ENCODE assay signal across 1 cellular context in genomic region chr6:31559958-31560696, GRCh38.
TF ChIP-seq lines count a peak whose summit lies in the region.

No MANE protein-coding gene starts in this region.

TF ChIP-seq in K562, 482 proteins besides CTCF, POLR2A, EP300 and RAD21 (continued from another document and continues in another):
- TF ChIP-seq ZBTB11 (CRISPR knock-in tag; IDR thresholded peaks at IDR 0.05) (no peak), ZNF507 (tag; conservative IDR thresholded peaks at IDR 0.05) (no peak), CBFB (CRISPR knock-in tag; IDR thresholded peaks at IDR 0.05) (no peak), MBD1 (CRISPR knock-in tag; IDR thresholded peaks at IDR 0.05) (no peak), ZNF764 (CRISPR knock-in tag; IDR thresholded peaks at IDR 0.05; ENCODE audit: low read depth) (no peak), NEUROD1 (IDR thresholded peaks at IDR 0.05; ENCODE audit: borderline replicate concordance, low read depth, low read length, partially characterized antibody) (peak; percentile 63), IRF2 (CRISPR knock-in tag; IDR thresholded peaks at IDR 0.05) (no peak), FOS (IDR thresholded peaks at IDR 0.05; ENCODE audit: extremely low read depth, insufficient read length) (no peak), ZFP30 (CRISPR knock-in tag; IDR thresholded peaks at IDR 0.05; ENCODE audit: borderline replicate concordance) (no peak), POLR2AphosphoS5 (IDR thresholded peaks at IDR 0.05; ENCODE audit: control insufficient read depth, insufficient read depth, low read depth, low read length) (peak; percentile 51), ZNF695 (CRISPR knock-in tag; IDR thresholded peaks at IDR 0.05) (no peak), GTF2F1 (IDR thresholded peaks at IDR 0.05; ENCODE audit: low read depth, low read length) (no peak), POLR2AphosphoS2 (IDR thresholded peaks at IDR 0.05; ENCODE audit: low read length) (peak; percentile 68; the same call in 1 of the 2 replicates), THRB (CRISPR knock-in tag; conservative IDR thresholded peaks at IDR 0.05) (no peak), MIER1 (IDR thresholded peaks at IDR 0.05; ENCODE audit: low read depth) (no peak), TCF3 (CRISPR knock-in tag; IDR thresholded peaks at IDR 0.05) (peak; percentile 55), CTBP1 (IDR thresholded peaks at IDR 0.05; ENCODE audit: borderline replicate concordance) (no peak), ZKSCAN1 (IDR thresholded peaks at IDR 0.05; ENCODE audit: low read depth, low read length) (no peak), PREB (CRISPR knock-in tag; IDR thresholded peaks at IDR 0.05) (no peak), KLF13 (tag; IDR thresholded peaks at IDR 0.05; ENCODE audit: borderline replicate concordance, low read depth) (no peak), CHAMP1 (IDR thresholded peaks at IDR 0.05) (no peak), CREBBP (IDR thresholded peaks at IDR 0.05; ENCODE audit: low read depth, low read length) (no peak), PRDM10 (IDR thresholded peaks at IDR 0.05; ENCODE audit: partially characterized antibody) (no peak), ZNF217 (CRISPR knock-in tag; IDR thresholded peaks at IDR 0.05) (no peak), PURB (CRISPR knock-in tag; IDR thresholded peaks at IDR 0.05; ENCODE audit: low read depth) (no peak), ZNF277 (CRISPR knock-in tag; IDR thresholded peaks at IDR 0.05; ENCODE audit: borderline replicate concordance) (no peak), NCOA1 (IDR thresholded peaks at IDR 0.05; ENCODE audit: low read depth) (no peak), ZSCAN32 (CRISPR knock-in tag; IDR thresholded peaks at IDR 0.05) (no peak), SRSF1 (IDR thresholded peaks at IDR 0.05; ENCODE audit: low read depth, low read length) (no peak), ZNF511 (CRISPR knock-in tag; IDR thresholded peaks at IDR 0.05) (no peak), ZNF589 (CRISPR knock-in tag; IDR thresholded peaks at IDR 0.05; ENCODE audit: low read depth) (peak; percentile 52; the same call in 1 of the 2 replicates), TRIM24 (IDR thresholded peaks at IDR 0.05) (0 out of 4 replicates have a peak, but pooled peaks have one; percentile 21 to 42), DNMT1 (IDR thresholded peaks at IDR 0.05) (no peak), JUN (IDR thresholded peaks at IDR 0.05; ENCODE audit: borderline replicate concordance, low read depth, low read length) (peak; percentile 86), JUN (CRISPR knock-in tag; IDR thresholded peaks at IDR 0.05; ENCODE audit: borderline replicate concordance) (no peak), ZFPM2 (CRISPR knock-in tag; IDR thresholded peaks at IDR 0.05) (no peak), EP400 (IDR thresholded peaks at IDR 0.05) (peak; percentile 58), TSHZ1 (CRISPR knock-in tag; IDR thresholded peaks at IDR 0.05) (no peak), ELK3 (CRISPR knock-in tag; IDR thresholded peaks at IDR 0.05) (no peak), NFRKB (IDR thresholded peaks at IDR 0.05; ENCODE audit: low read depth) (no peak), SREBF1 (IDR thresholded peaks at IDR 0.05; ENCODE audit: borderline replicate concordance, low read depth, low read length) (no peak), SMC3 (conservative IDR thresholded peaks at IDR 0.05; ENCODE audit: insufficient read depth, low read depth, low read length) (no peak), RBM17 (IDR thresholded peaks at IDR 0.05; ENCODE audit: borderline replicate concordance, low read depth, low read length) (no peak), STAT5A (IDR thresholded peaks at IDR 0.05; ENCODE audit: borderline replicate concordance, low read length) (no peak)
